ENCODE assay signal across 16 cellular contexts in genomic region chr17:9329251-9329921, GRCh38.
"Had no signal": no experiment of that assay in that cellular context is flagged by ENCODE, and none has a peak within 500 bp of the region (broad histone marks: within the 10 kb centered on the region; RNA-seq: fewer than 3 reads in every experiment).

No MANE protein-coding gene starts in this region.

- H3K36me3 ChIP-seq: colonic mucosa, tibial artery, uterus had no signal

- H3K36me3 Mint-ChIP-seq: natural killer cell had no signal

- H3K9me3 ChIP-seq: colonic mucosa, tibial artery, uterus had no signal

- H3K27me3 Mint-ChIP-seq: activated CD8-positive, alpha-beta memory T cell treated with anti-CD3 and anti-CD28 coated beads, Interleukin-2, amount 10 ng/mL, durations not matched to agents 7 days and 5 days; activated naive CD8-positive, alpha-beta T cell treated with anti-CD3 and anti-CD28 coated beads, Interleukin-2, amount 10 ng/mL, durations not matched to agents 7 days and 5 days; activated T-cell treated with anti-CD3 and anti-CD28 coated beads, Interleukin-2, amount 50 U/mL, for 24 hours had no signal

- H3K27me3 ChIP-seq: colonic mucosa, hepatocyte, tibial artery, uterus had no signal

- H3K27ac ChIP-seq: colonic mucosa, hepatocyte, skin epidermis, tibial artery, uterus had no signal

- H3K4me1 ChIP-seq: colonic mucosa, tibial artery, uterus had no signal

- DNase-seq: activated CD4-positive, alpha-beta T cell treated with anti-CD3 and anti-CD28 coated beads, Interleukin-2, amount 50 U/mL, for 4 hours; activated CD4-positive, CD25-positive, alpha-beta regulatory T cell treated with anti-CD3 and anti-CD28 coated beads, Interleukin-2, amount 50 U/mL, for 72 hours; activated CD8-positive, alpha-beta memory T cell treated with anti-CD3 and anti-CD28 coated beads, Interleukin-2, amount 10 ng/mL, durations not matched to agents 7 days and 5 days; activated effector memory CD4-positive, alpha-beta T cell treated with Interleukin-2 at 50 U/mL for 16 hours; activated naive CD8-positive, alpha-beta T cell treated with anti-CD3 and anti-CD28 coated beads, Interleukin-2, amount 10 ng/mL, durations not matched to agents 7 days and 5 days; activated T-cell treated with anti-CD3 and anti-CD28 coated beads, Interleukin-2, amount 50 U/mL, for 24 hours; colonic mucosa; effector CD4-positive, alpha-beta T cell; kidney glomerular epithelial cell; natural killer cell; T-helper 9 cell; tibial artery; uterus had no signal

- H3K27ac Mint-ChIP-seq: activated CD8-positive, alpha-beta memory T cell treated with anti-CD3 and anti-CD28 coated beads, Interleukin-2, amount 10 ng/mL, durations not matched to agents 7 days and 5 days; activated naive CD8-positive, alpha-beta T cell treated with anti-CD3 and anti-CD28 coated beads, Interleukin-2, amount 10 ng/mL, durations not matched to agents 7 days and 5 days; activated T-cell treated with anti-CD3 and anti-CD28 coated beads, Interleukin-2, amount 50 U/mL, for 24 hours; natural killer cell had no signal

- H3K4me3 Mint-ChIP-seq: activated CD8-positive, alpha-beta memory T cell treated with anti-CD3 and anti-CD28 coated beads, Interleukin-2, amount 10 ng/mL, durations not matched to agents 7 days and 5 days; activated naive CD8-positive, alpha-beta T cell treated with anti-CD3 and anti-CD28 coated beads, Interleukin-2, amount 10 ng/mL, durations not matched to agents 7 days and 5 days; activated T-cell treated with anti-CD3 and anti-CD28 coated beads, Interleukin-2, amount 50 U/mL, for 24 hours; natural killer cell had no signal

- H3K4me3 ChIP-seq: colonic mucosa, hepatocyte, lung, skin epidermis, tibial artery, uterus had no signal

- H3K4me1 Mint-ChIP-seq: activated CD8-positive, alpha-beta memory T cell treated with anti-CD3 and anti-CD28 coated beads, Interleukin-2, amount 10 ng/mL, durations not matched to agents 7 days and 5 days; activated naive CD8-positive, alpha-beta T cell treated with anti-CD3 and anti-CD28 coated beads, Interleukin-2, amount 10 ng/mL, durations not matched to agents 7 days and 5 days had no signal
